Comparison of ENCODE assay signal across 18 cellular contexts in genomic region chr9:133919253-133920115, GRCh38.
DNase-seq lines count a peak whose midpoint lies in the region; ATAC-seq, FAIRE-seq and TF ChIP-seq lines count a peak whose summit lies in the region.
"Had no signal": no experiment of that assay in that cellular context is flagged by ENCODE, and none has a peak within 500 bp of the region (broad histone marks: within the 10 kb centered on the region; RNA-seq: fewer than 3 reads in every experiment).

No MANE protein-coding gene starts in this region.

- no peak for TF ChIP-seq POLR2A in H1 (IDR thresholded peaks at IDR 0.05; ENCODE audit: control extremely low read depth in 1 of 2, low read depth in 2 of 2, low read length in 2 of 2)
- no peak for TF ChIP-seq POLR2A in upper lobe of left lung (IDR thresholded peaks at IDR 0.05)
- TF ChIP-seq POLR2A in vagina (IDR thresholded peaks at IDR 0.05), result no peak

- H3K56ac ChIP-seq in H1 (replicated peaks; ENCODE audit: insufficient read length, low read depth, low read length), result no peak overlapping the region

- H3K27me3 ChIP-seq in cardiac muscle cell, result no peaks in the 10 kb centered on the region
- no peaks in the 10 kb centered on the region for H3K27me3 ChIP-seq in H1 (replicated peaks in 1 of 4; ENCODE audit: control insufficient read depth in 3 of 4, extremely low read depth in 1 of 4, insufficient read depth in 3 of 4, low read length in 3 of 4)
- H3K27me3 ChIP-seq in lung (ENCODE audit: control insufficient read depth, insufficient read depth), result no peaks in the 10 kb centered on the region
- H3K27me3 ChIP-seq in upper lobe of left lung, result no peaks in the 10 kb centered on the region
- no peaks in the 10 kb centered on the region for H3K27me3 ChIP-seq in BE2C
- H3K27me3 ChIP-seq in vagina, result no peaks in the 10 kb centered on the region
- H3K27me3 ChIP-seq: tibial artery had no signal

- no peak overlapping the region for H3K9ac ChIP-seq in H1 (replicated peaks in 1 of 4; ENCODE audit: extremely low read depth in 1 of 4, low read depth in 3 of 4, low read length in 3 of 4)
- H3K9ac ChIP-seq: GM23248 had no signal

- TF ChIP-seq RAD21 in H1 (IDR thresholded peaks at IDR 0.05 in 1 of 2, conservative IDR thresholded peaks at IDR 0.05 in 1 of 2; ENCODE audit: low read depth in 2 of 2, low read length in 2 of 2), result no peak

- H3K23me2 ChIP-seq in H1 (ENCODE audit: low read depth, low read length), result peaks cover 5% of the 10 kb centered on the region

- 87% methylated on average over 27 of the region's 27 CpGs; no CpG with 5 or more reads in 1 of the 2 experiments for WGBS in H1 (ENCODE audit: extremely low coverage in 1 of 2, insufficient coverage in 1 of 2, insufficient read length in 1 of 2, insufficient replicate concordance in 2 of 2, low coverage in 1 of 2, low lambda C conversion rate in 2 of 2, missing lambda C conversion rate in 1 of 2), 2 experiments
- WGBS in lung, 2 donors, result 82 to 88% methylated on average over 27 of the region's 27 CpGs
- WGBS in upper lobe of left lung, 2 donors, result 66 to 87% methylated on average over 9 to 26 of the region's 27 CpGs

- H3K27ac ChIP-seq in cardiac muscle cell (peak overlapping the region; percentile 25), H1 (ENCODE audit: low read depth, low read length) (no peak overlapping the region), lung (ENCODE audit: low read depth in 1 of 2, low read length in 1 of 2) (peak overlapping the region in 1 of 2 donors; percentile 17), upper lobe of left lung (peak overlapping the region; percentile 38 to 71 (median 56)), vagina (no peak overlapping the region)
- H3K27ac ChIP-seq: A549, GM23248, tibial artery had no signal

- peak overlapping the region; percentile 39 for H4K91ac ChIP-seq in H1 (replicated peaks; ENCODE audit: insufficient read length, low read length)

- TF ChIP-seq EP300 in H1 (IDR thresholded peaks at IDR 0.05; ENCODE audit: borderline replicate concordance in 1 of 2, low read depth in 2 of 2, low read length in 2 of 2), result no peak
- no peak for TF ChIP-seq EP300 in upper lobe of left lung (IDR thresholded peaks at IDR 0.05)

- no peak overlapping the region for H2BK15ac ChIP-seq in H1 (ENCODE audit: low read length)

- no peak overlapping the region for H3K4ac ChIP-seq in H1 (replicated peaks; ENCODE audit: insufficient read length, low read depth, low read length)

- H4K5ac ChIP-seq in H1 (ENCODE audit: insufficient read length, low read depth, low read length), result no peak overlapping the region

- TF ChIP-seq CTCF in cardiac muscle cell (IDR thresholded peaks at IDR 0.05; ENCODE audit: low read depth, low read length) (no peak), H1 (IDR thresholded peaks at IDR 0.05; ENCODE audit: control extremely low read depth in 1 of 3, insufficient read depth in 1 of 3, low read depth in 1 of 3, low read length in 3 of 3) (no peak), lung (IDR thresholded peaks at IDR 0.05; ENCODE audit: control extremely low read depth, extremely low read depth) (no peak), upper lobe of left lung (IDR thresholded peaks at IDR 0.05) (no peak), BE2C (IDR thresholded peaks at IDR 0.05; ENCODE audit: low read depth, low read length) (no peak), vagina (IDR thresholded peaks at IDR 0.05) (no peak)

- no peak overlapping the region for H3K4me3 ChIP-seq in cardiac muscle cell
- no peak overlapping the region for H3K4me3 ChIP-seq in H1 (ENCODE audit: extremely low read depth in 1 of 4, insufficient read depth in 2 of 4, low read depth in 3 of 4, low read length in 4 of 4)
- H3K4me3 ChIP-seq in lung, result no peak overlapping the region
- no peak overlapping the region for H3K4me3 ChIP-seq in upper lobe of left lung
- no peak overlapping the region for H3K4me3 ChIP-seq in BE2C (ENCODE audit: low read depth, low read length)
- H3K4me3 ChIP-seq in vagina, result no peak overlapping the region
- H3K4me3 ChIP-seq: A549, GM23248, tibial artery had no signal

- H2BK20ac ChIP-seq in H1 (ENCODE audit: low read length), result no peak overlapping the region

- no peak overlapping the region for H3K18ac ChIP-seq in H1 (ENCODE audit: extremely low read depth, low read length)

- H3K79me2 ChIP-seq in H1 (ENCODE audit: control insufficient read depth in 1 of 2, insufficient read depth in 2 of 2, low read length in 2 of 2), result peaks cover 0 to 55% of the 10 kb centered on the region in 2 experiments; a peak in 2 of 4 replicates

- H2AFZ ChIP-seq in H1 (ENCODE audit: low read length), result no peak overlapping the region
- H2AFZ ChIP-seq: GM23248 had no signal

- H3K36me3 ChIP-seq in cardiac muscle cell (no peaks in the 10 kb centered on the region), H1 (ENCODE audit: control insufficient read depth in 2 of 4, insufficient read depth in 4 of 4, low read length in 3 of 4) (no peaks in the 10 kb centered on the region; a peak in 1 of 8 replicates), lung (ENCODE audit: control insufficient read depth in 2 of 2, insufficient read depth in 2 of 2, low read length in 2 of 2) (no peaks in the 10 kb centered on the region), upper lobe of left lung (no peaks in the 10 kb centered on the region), BE2C (peaks cover 10% of the 10 kb centered on the region), vagina (no peaks in the 10 kb centered on the region)
- H3K36me3 ChIP-seq: tibial artery had no signal

- H2BK120ac ChIP-seq in H1 (replicated peaks; ENCODE audit: low read depth, low read length), result no peak overlapping the region

- H3K4me2 ChIP-seq in H1 (ENCODE audit: insufficient read depth in 1 of 2, low read depth in 2 of 2, low read length in 2 of 2), result no peak overlapping the region
- H3K4me2 ChIP-seq: A549 had no signal

- H3K4me1 ChIP-seq in cardiac muscle cell (ENCODE audit: low read depth), result peaks cover 10% of the 10 kb centered on the region
- peaks cover 4 to 17% (median 10%) of the 10 kb centered on the region in 4 experiments for H3K4me1 ChIP-seq in H1 (replicated peaks in 1 of 4; ENCODE audit: control insufficient read depth in 3 of 4, insufficient read depth in 4 of 4, low read length in 3 of 4)
- peaks cover 0 to 16% of the 10 kb centered on the region in 2 donors for H3K4me1 ChIP-seq in lung (ENCODE audit: control insufficient read depth in 2 of 2, insufficient read depth in 2 of 2, low read length in 2 of 2)
- H3K4me1 ChIP-seq in upper lobe of left lung, result peaks cover 25 to 48% (median 29%) of the 10 kb centered on the region in 4 donors
- H3K4me1 ChIP-seq in BE2C, result peaks cover 6% of the 10 kb centered on the region
- H3K4me1 ChIP-seq in vagina, result peaks cover 16% of the 10 kb centered on the region
- H3K4me1 ChIP-seq: A549 had no signal

- CTCF ChIA-PET in H1 (lab: Charles Lee; ENCODE audit: partially characterized antibody), result interaction anchor here (0.9 to 3.2 kb wide), 5 partner anchors 14 to 128 kb away, joined by 3 to 9 read pairs (median 3); no protein-coding TSS in a partner anchor

- FAIRE-seq in H1 (lab: Jason Lieb, UNC), result no peak
- FAIRE-seq: A549, TTC549 had no signal

- H3K9me3 ChIP-seq in cardiac muscle cell (ENCODE audit: low read depth), result no peaks in the 10 kb centered on the region
- H3K9me3 ChIP-seq in H1 (ENCODE audit: insufficient read depth in 2 of 2, low read depth in 1 of 2, low read length in 1 of 2), result no peaks in the 10 kb centered on the region
- no peaks in the 10 kb centered on the region for H3K9me3 ChIP-seq in lung (ENCODE audit: control insufficient read depth in 2 of 2, insufficient read depth in 1 of 2, low read length in 1 of 2)
- H3K9me3 ChIP-seq in upper lobe of left lung, result no peaks in the 10 kb centered on the region
- no peaks in the 10 kb centered on the region for H3K9me3 ChIP-seq in BE2C
- H3K9me3 ChIP-seq in vagina, result no peaks in the 10 kb centered on the region
- H3K9me3 ChIP-seq: A549, tibial artery had no signal

- H2AK5ac ChIP-seq in H1 (ENCODE audit: low read depth, low read length), result no peak overlapping the region

- DNase-seq in cardiac muscle cell (ENCODE audit: low read depth in 1 of 2, low spot score in 1 of 2) (peak in 1 of 2 donors; percentile 68), cardiac septum (ENCODE audit: low spot score) (no peak), H1 (ENCODE audit: low read depth in 1 of 2, low spot score in 2 of 2) (no peak), lung (ENCODE audit: low spot score) (no peak), upper lobe of left lung (no peak), BE2C (no peak), vagina (ENCODE audit: extremely low spot score in 2 of 2) (no peak), cerebellar cortex (ENCODE audit: low spot score) (no peak)
- DNase-seq: activated gamma-delta T cell treated with Interleukin-2 at 50 U/mL for 16 hours; erythroblast; GM23248; mammary epithelial cell; natural killer cell; NCI-H446; NK-92 treated with Interleukin-12 subunit alpha and Interleukin-12 subunit beta, amount 100 ng/mL, for 24 hours; tibial artery had no signal

- peaks cover 12% of the 10 kb centered on the region for H3K79me1 ChIP-seq in H1 (ENCODE audit: low read depth, low read length)

- no peak overlapping the region; the same call in 1 of the 2 replicates for H2BK12ac ChIP-seq in H1 (ENCODE audit: low read depth, low read length)

- POLR2A ChIA-PET in H1 (lab: Charles Lee; ENCODE audit: partially characterized antibody), result no interaction called here

- intact Hi-C loops in cardiac septum (cut with DNase I) (loop anchor here (5.0 kb wide), 1 partner anchor 73 kb away; the partner anchor contains the start of gene VAV2), vagina (cut with DNase I) (no loop called here)

- H3K23ac ChIP-seq in H1 (ENCODE audit: insufficient read length), result no peak overlapping the region

- peak overlapping the region; percentile 14; the same call in 1 of the 2 replicates for H4K8ac ChIP-seq in H1 (ENCODE audit: extremely low read depth, insufficient read depth, low read length)

- no peak overlapping the region for H2BK5ac ChIP-seq in H1 (ENCODE audit: low read depth, low read length)

- no peak overlapping the region for H3K14ac ChIP-seq in H1 (ENCODE audit: insufficient read length)

- ATAC-seq in lung (ENCODE audit: insufficient read depth, low FRiP score) (peak; percentile 7), upper lobe of left lung (ENCODE audit: low FRiP score in 2 of 2) (peak; percentile 19 to 25)
- ATAC-seq: A549, natural killer cell had no signal

- H4K20me1 ChIP-seq in H1 (replicated peaks in 1 of 2; ENCODE audit: control insufficient read depth in 1 of 2, insufficient read depth in 2 of 2, low read length in 2 of 2), result peaks cover 1 to 19% of the 10 kb centered on the region in 2 experiments

TF ChIP-seq in H1, 55 proteins besides CTCF, POLR2A, EP300 and RAD21:
- TF ChIP-seq TCF12 (IDR thresholded peaks at IDR 0.05; ENCODE audit: low read depth, low read length), result no peak
- no peak for TF ChIP-seq YY1 (IDR thresholded peaks at IDR 0.05; ENCODE audit: low read depth, low read length)
- TF ChIP-seq CEBPB (IDR thresholded peaks at IDR 0.05; ENCODE audit: low read depth, low read length), result no peak
- no peak for TF ChIP-seq KDM1A (IDR thresholded peaks at IDR 0.05; ENCODE audit: borderline replicate concordance, low read length)
- TF ChIP-seq SP2 (IDR thresholded peaks at IDR 0.05; ENCODE audit: low read length), result no peak
- TF ChIP-seq ASH2L (IDR thresholded peaks at IDR 0.05; ENCODE audit: low read length), result no peak
- no peak for TF ChIP-seq PHF8 (conservative IDR thresholded peaks at IDR 0.05; ENCODE audit: low read depth, low read length)
- no peak for TF ChIP-seq CBX5 (IDR thresholded peaks at IDR 0.05; ENCODE audit: low read depth, low read length)

Comparison
In these comparisons a context has a peak if more than half of its experiments do, and no peak if none do; other contexts are left out.
1. H3K27ac ChIP-seq: peak in cardiac muscle cell (single experiment) and upper lobe of left lung (4 of 4); none in H1 (single experiment) and vagina (single experiment).